ENCODE assay signal across 10 cellular contexts in the genomic region with DNA sequence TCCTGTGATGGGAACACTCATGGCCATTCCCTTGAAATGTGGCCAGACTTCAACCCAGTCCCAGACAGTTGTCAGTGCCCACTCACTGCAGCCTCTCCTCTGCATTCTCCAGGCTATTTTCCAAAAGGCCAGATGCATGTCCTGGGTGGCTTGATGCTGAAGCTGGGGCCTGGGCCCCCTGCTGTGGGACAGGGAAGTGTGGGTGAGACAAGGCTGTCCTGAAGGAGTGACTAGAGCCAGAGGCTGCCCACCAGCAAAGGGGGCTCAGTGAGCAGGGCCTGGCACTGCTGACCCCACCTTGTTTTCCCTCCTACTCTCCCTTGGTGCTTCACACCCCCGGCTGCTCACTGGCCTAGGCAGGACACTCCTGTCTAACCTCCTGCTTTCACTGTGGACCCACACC. TPM values are rescaled to one million over a fixed set of nuclear protein-coding genes. Genes with fewer than 3 reads are reported as not detected.
DNase-seq lines count a peak whose midpoint lies in the region; ATAC-seq and TF ChIP-seq lines count a peak whose summit lies in the region.
"Had no signal": no experiment of that assay in that cellular context is flagged by ENCODE, and none has a peak within 500 bp of the region (broad histone marks: within the 10 kb centered on the region; RNA-seq: fewer than 3 reads in every experiment).

No MANE protein-coding gene starts in this region.

- H3K27me3 ChIP-seq in cardiac muscle cell (no peaks in the 10 kb centered on the region), ascending aorta (no peaks in the 10 kb centered on the region), muscle layer of colon (ENCODE audit: control insufficient read depth in 1 of 2, insufficient read depth in 2 of 2, low read length in 2 of 2) (no peaks in the 10 kb centered on the region), upper lobe of right lung (no peaks in the 10 kb centered on the region)
- H3K27me3 ChIP-seq: adrenal gland had no signal

- DNase-seq in cardiac muscle cell (ENCODE audit: low read depth in 1 of 2, low spot score in 1 of 2) (no peak), left cardiac atrium (no peak), ascending aorta (ENCODE audit: low spot score in 2 of 2) (no peak), upper lobe of right lung (no peak), NCI-H1694 treated with DMSO at 0.1 percent for 48 hours (lab: John Stamatoyannopoulos, UW) (no peak), iPS-NIHi11 (ENCODE audit: low spot score) (no peak)
- DNase-seq: NCI-H1105 had no signal

- intact Hi-C loops in left cardiac atrium (cut with DNase I) = loop anchor here in 1 of 2 donors (2.0 kb wide), 1 partner anchor 15 kb away; no protein-coding TSS in a partner anchor
- intact Hi-C loops in ascending aorta (cut with DNase I) = loop anchor here (2.0 to 5.0 kb wide), 2 partner anchors 17 to 247 kb away; partner anchors contain the start of genes CYB561D2, MAPKAPK3 and NPRL2
- intact Hi-C loops in upper lobe of right lung (cut with DNase I) = no loop called here

- no peak for ATAC-seq in left cardiac atrium
- no peak for ATAC-seq in upper lobe of right lung
- no peak for ATAC-seq in HG03520 (IDR thresholded peaks at IDR 0.05; ENCODE audit: unreplicated experiment)

- TF ChIP-seq CTCF in cardiac muscle cell (IDR thresholded peaks at IDR 0.05; ENCODE audit: low read depth, low read length) (no peak), ascending aorta (IDR thresholded peaks at IDR 0.05) (no peak), upper lobe of right lung (IDR thresholded peaks at IDR 0.05) (no peak)

- H3K4me3 ChIP-seq in cardiac muscle cell = no peak overlapping the region
- H3K4me3 ChIP-seq in ascending aorta = no peak overlapping the region
- H3K4me3 ChIP-seq in muscle layer of colon (ENCODE audit: low read depth in 1 of 2, low read length in 2 of 2) = no peak overlapping the region
- no peak overlapping the region for H3K4me3 ChIP-seq in upper lobe of right lung
- H3K4me3 ChIP-seq: adrenal gland had no signal

- H3K9me3 ChIP-seq in cardiac muscle cell (ENCODE audit: low read depth) (no peaks in the 10 kb centered on the region), ascending aorta (no peaks in the 10 kb centered on the region), muscle layer of colon (ENCODE audit: low read length) (no peaks in the 10 kb centered on the region), upper lobe of right lung (no peaks in the 10 kb centered on the region)
- H3K9me3 ChIP-seq: adrenal gland had no signal

- H3K4me1 ChIP-seq in cardiac muscle cell (ENCODE audit: low read depth) (peaks cover 29% of the 10 kb centered on the region), ascending aorta (peaks cover 16 to 29% of the 10 kb centered on the region in 2 donors), muscle layer of colon (ENCODE audit: insufficient read depth, low read length) (peaks cover 51% of the 10 kb centered on the region), upper lobe of right lung (peaks cover 57% of the 10 kb centered on the region)

- H3K27ac ChIP-seq in cardiac muscle cell (peak overlapping the region; percentile 98), ascending aorta (peak overlapping the region; percentile 94 to 98), muscle layer of colon (ENCODE audit: low read depth, low read length) (peak overlapping the region; percentile 86), upper lobe of right lung (peak overlapping the region; percentile 92)

- H3K36me3 ChIP-seq in cardiac muscle cell (no peaks in the 10 kb centered on the region), ascending aorta (no peaks in the 10 kb centered on the region), muscle layer of colon (ENCODE audit: insufficient read depth, low read length) (no peaks in the 10 kb centered on the region), upper lobe of right lung (peaks cover 8% of the 10 kb centered on the region)
- H3K36me3 ChIP-seq: adrenal gland had no signal

- no peak overlapping the region for H3K9ac ChIP-seq in muscle layer of colon (ENCODE audit: low read length)

RNA-seq across cellular contexts. Expression of gene CISH, which starts 11.9 kb away (rescaled TPM):
- total RNA-seq in cardiac muscle cell (6.9 and 8.2 TPM in 2 replicates), left cardiac atrium (10 to 100 TPM in 1 of 2 donors, 1 to 10 TPM in 1; 10.0 to 41.9 TPM), ascending aorta (6.1 TPM), upper lobe of right lung (71.6 TPM)
- 6.4 and 11.7 TPM in 2 replicates for polyA plus RNA-seq in cardiac muscle cell

RNA-seq across cellular contexts. Expression of gene MAPKAPK3, which starts 17.2 kb away (rescaled TPM):
- total RNA-seq in cardiac muscle cell = 88.2 and 94.7 TPM in 2 replicates
- 77.3 and 94.2 TPM in 2 replicates for polyA plus RNA-seq in cardiac muscle cell
- 100 to 1,000 TPM; 170 to 177 TPM for total RNA-seq in left cardiac atrium
- 23.7 TPM for total RNA-seq in ascending aorta
- 60.8 TPM for total RNA-seq in upper lobe of right lung

RNA-seq across cellular contexts. Expression of gene HEMK1, which starts 30.4 kb away (rescaled TPM):
- total RNA-seq in cardiac muscle cell = 13.8 and 23.3 TPM in 2 replicates
- 33.9 and 37.4 TPM in 2 replicates for polyA plus RNA-seq in cardiac muscle cell
- 10 to 100 TPM; 11.8 to 19.7 TPM for total RNA-seq in left cardiac atrium
- total RNA-seq in ascending aorta = 13.1 TPM
- 28.3 TPM for total RNA-seq in upper lobe of right lung

RNA-seq across cellular contexts. Expression of gene C3orf18, which starts 32.2 kb away (rescaled TPM):
- 34.1 and 39.4 TPM in 2 replicates for total RNA-seq in cardiac muscle cell
- polyA plus RNA-seq in cardiac muscle cell = 33.6 and 37.0 TPM in 2 replicates
- 10 to 100 TPM; 29.7 to 32.3 TPM for total RNA-seq in left cardiac atrium
- total RNA-seq in ascending aorta = 29.5 TPM
- total RNA-seq in upper lobe of right lung = 6.9 TPM
